ENCODE assay signal across 16 cellular contexts in the genomic region with DNA sequence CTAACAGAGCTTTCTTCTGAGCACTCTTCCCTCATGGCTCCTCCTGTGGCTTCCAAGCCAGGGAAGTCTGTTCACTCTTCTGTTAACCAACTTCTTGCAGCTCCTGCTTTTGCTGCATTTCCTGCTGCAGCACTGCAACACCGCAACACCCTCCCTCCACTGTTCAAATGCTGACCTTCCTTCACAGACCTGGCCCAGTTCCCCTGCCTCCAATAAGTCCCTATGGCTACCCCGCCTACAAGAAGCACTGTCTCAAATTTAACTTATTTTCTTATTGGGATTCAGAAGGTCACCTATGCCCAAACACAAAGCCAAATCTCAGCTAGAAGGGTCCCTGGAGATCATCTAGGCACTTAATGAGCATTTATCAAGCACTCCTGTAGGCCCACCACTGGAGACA. TPM values are rescaled to one million over a fixed set of nuclear protein-coding genes. Genes with fewer than 3 reads are reported as not detected.
DNase-seq lines count a peak whose midpoint lies in the region; ATAC-seq and TF ChIP-seq lines count a peak whose summit lies in the region.
"Had no signal": no experiment of that assay in that cellular context is flagged by ENCODE, and none has a peak within 500 bp of the region (broad histone marks: within the 10 kb centered on the region; RNA-seq: fewer than 3 reads in every experiment).

No MANE protein-coding gene starts in this region.

- peaks cover 71% of the 10 kb centered on the region for H3K36me3 ChIP-seq in DND-41 (ENCODE audit: insufficient read depth, low read length)
- H3K36me3 ChIP-seq in tibial nerve = peaks cover 0 to 32% (median 0%) of the 10 kb centered on the region in 3 donors

- H3K4me1 Mint-ChIP-seq in CD14-positive monocyte = peaks cover 73% of the 10 kb centered on the region
- peaks cover 38% of the 10 kb centered on the region for H3K4me1 Mint-ChIP-seq in activated T-helper 2 cell treated with anti-CD3 and anti-CD28 coated beads, Interferon-gamma antibody, Interleukin-2, Interleukin-4, amounts not matched to agents 10 μg/mL and 5 μg/mL and 100 μg/mL, durations not matched to agents 14 hours and 24 hours and 36 hours (ENCODE audit: low read depth)
- H3K4me1 Mint-ChIP-seq in nephron = peaks cover 27% of the 10 kb centered on the region
- H3K4me1 Mint-ChIP-seq in WTC11 = peaks cover 13% of the 10 kb centered on the region

- DNase-seq in CD14-positive monocyte (ENCODE audit: low spot score) (no peak), DND-41 (no peak), tibial nerve (ENCODE audit: low spot score in 2 of 2) (no peak), WTC11 (ENCODE audit: low spot score) (no peak)
- no peak for DNase-seq in activated T-helper 2 cell treated with anti-CD3 and anti-CD28 coated beads, Interferon-gamma antibody, Interleukin-2, Interleukin-4, amounts not matched to agents 10 μg/mL and 5 μg/mL and 100 μg/mL, durations not matched to agents 14 hours and 24 hours and 36 hours (ENCODE audit: low spot score)
- DNase-seq: head of caudate nucleus, NCI-H1092, OCI-M1 had no signal

- H3K4me3 ChIP-seq in DND-41 (ENCODE audit: low read depth in 1 of 2, low read length in 2 of 2) = no peak overlapping the region
- H3K4me3 ChIP-seq in tibial nerve = no peak overlapping the region

- no peak for TF ChIP-seq POLR2A in tibial nerve (IDR thresholded peaks at IDR 0.05)

- POLR2A ChIA-PET in WTC11 (lab: Charles Lee) = no interaction called here

- ATAC-seq in DND-41 (ENCODE audit: insufficient read depth, low read depth) (no peak), GM21528 (IDR thresholded peaks at IDR 0.05; ENCODE audit: low FRiP score, unreplicated experiment) (no peak), WTC11 (no peak)
- ATAC-seq: activated CD4-positive, CD25-positive, alpha-beta regulatory T cell treated with anti-CD3 and anti-CD28 coated beads, Interleukin-2, amount 50 U/mL, for 24 hours had no signal

- no peak for TF ChIP-seq EP300 in tibial nerve (IDR thresholded peaks at IDR 0.05)

- H3K9me3 Mint-ChIP-seq in CD14-positive monocyte (peaks cover 0 to 1% (median 0%) of the 10 kb centered on the region in 7 donors), nephron (no peaks in the 10 kb centered on the region), WTC11 (no peaks in the 10 kb centered on the region)
- H3K9me3 Mint-ChIP-seq in activated T-helper 2 cell treated with anti-CD3 and anti-CD28 coated beads, Interferon-gamma antibody, Interleukin-2, Interleukin-4, amounts not matched to agents 10 μg/mL and 5 μg/mL and 100 μg/mL, durations not matched to agents 14 hours and 24 hours and 36 hours = no peaks in the 10 kb centered on the region

- 76 to 87% methylated on average over 2 of the region's 2 CpGs for WGBS in tibial nerve, 2 donors

- H3K9me3 ChIP-seq in DND-41 (ENCODE audit: insufficient read depth, low read length, severe bottlenecking) (no peaks in the 10 kb centered on the region), tibial nerve (no peaks in the 10 kb centered on the region)

- no peaks in the 10 kb centered on the region for H3K27me3 ChIP-seq in DND-41 (ENCODE audit: insufficient read depth, low read length, poor library complexity)
- no peaks in the 10 kb centered on the region for H3K27me3 ChIP-seq in tibial nerve

- H3K79me2 ChIP-seq in DND-41 (ENCODE audit: insufficient read depth, low read length) = peaks cover 50% of the 10 kb centered on the region

- intact Hi-C loops in CD14-positive monocyte (cut with micrococcal nuclease) = loop anchor here in 1 of 2 donors (5.0 kb wide), 1 partner anchor 155 kb away; no protein-coding TSS in a partner anchor
- intact Hi-C loops in activated T-helper 2 cell treated with anti-CD3 and anti-CD28 coated beads, Interferon-gamma antibody, Interleukin-2, Interleukin-4, amounts not matched to agents 10 μg/mL and 5 μg/mL and 100 μg/mL, durations not matched to agents 14 hours and 24 hours and 36 hours (cut with micrococcal nuclease) = loop anchor here (5.0 kb wide), 1 partner anchor 325 kb away; a partner anchor contains a TSS

- H3K4me3 Mint-ChIP-seq in CD14-positive monocyte (peak overlapping the region in 1 of 2 donors; percentile 61), nephron (peak overlapping the region; percentile 4 to 54 (median 47)), WTC11 (no peak overlapping the region)
- peak overlapping the region; percentile 11 for H3K4me3 Mint-ChIP-seq in activated T-helper 2 cell treated with anti-CD3 and anti-CD28 coated beads, Interferon-gamma antibody, Interleukin-2, Interleukin-4, amounts not matched to agents 10 μg/mL and 5 μg/mL and 100 μg/mL, durations not matched to agents 14 hours and 24 hours and 36 hours (ENCODE audit: low read depth)

- no peak overlapping the region for H2AFZ ChIP-seq in DND-41 (ENCODE audit: low read depth, low read length)

- H3K4me2 ChIP-seq in DND-41 (ENCODE audit: insufficient read depth, low read length) = peak overlapping the region; percentile 99

- H3K27ac ChIP-seq in DND-41 (ENCODE audit: low read length) = no peak overlapping the region
- H3K27ac ChIP-seq in tibial nerve = peak overlapping the region in 1 of 4 donors; percentile 100

- H3K27ac Mint-ChIP-seq in CD14-positive monocyte (peak overlapping the region; percentile 57 to 98 (median 87)), nephron (peak overlapping the region in 1 of 3 experiments; percentile 4), WTC11 (no peak overlapping the region)
- peak overlapping the region; percentile 62 for H3K27ac Mint-ChIP-seq in activated T-helper 2 cell treated with anti-CD3 and anti-CD28 coated beads, Interferon-gamma antibody, Interleukin-2, Interleukin-4, amounts not matched to agents 10 μg/mL and 5 μg/mL and 100 μg/mL, durations not matched to agents 14 hours and 24 hours and 36 hours

- H4K20me1 ChIP-seq in DND-41 (ENCODE audit: insufficient read depth, low read length) = peaks cover 64% of the 10 kb centered on the region

- TF ChIP-seq CTCF in CD14-positive monocyte (IDR thresholded peaks at IDR 0.05) (no peak), DND-41 (IDR thresholded peaks at IDR 0.05; ENCODE audit: borderline replicate concordance, extremely low read depth, low read length, poor library complexity, severe bottlenecking) (no peak), nephron (IDR thresholded peaks at IDR 0.05; ENCODE audit: unreplicated experiment in 3 of 3) (no peak), tibial nerve (IDR thresholded peaks at IDR 0.05) (no peak), WTC11 (IDR thresholded peaks at IDR 0.05) (no peak)

- no peak overlapping the region for H3K9ac ChIP-seq in DND-41 (ENCODE audit: low read depth, low read length)

- H3K36me3 Mint-ChIP-seq in CD14-positive monocyte (peaks cover 36 to 45% of the 10 kb centered on the region in 2 donors), nephron (ENCODE audit: low read depth) (peaks cover 11% of the 10 kb centered on the region), WTC11 (peaks cover 9% of the 10 kb centered on the region)
- peaks cover 55% of the 10 kb centered on the region for H3K36me3 Mint-ChIP-seq in activated T-helper 2 cell treated with anti-CD3 and anti-CD28 coated beads, Interferon-gamma antibody, Interleukin-2, Interleukin-4, amounts not matched to agents 10 μg/mL and 5 μg/mL and 100 μg/mL, durations not matched to agents 14 hours and 24 hours and 36 hours (ENCODE audit: low read depth)

- H3K27me3 Mint-ChIP-seq in CD14-positive monocyte (ENCODE audit: low read depth in 3 of 3) = peaks cover 0 to 7% (median 0%) of the 10 kb centered on the region in 3 donors
- no peaks in the 10 kb centered on the region for H3K27me3 Mint-ChIP-seq in activated T-helper 2 cell treated with anti-CD3 and anti-CD28 coated beads, Interferon-gamma antibody, Interleukin-2, Interleukin-4, amounts not matched to agents 10 μg/mL and 5 μg/mL and 100 μg/mL, durations not matched to agents 14 hours and 24 hours and 36 hours (ENCODE audit: low read depth)
- no peaks in the 10 kb centered on the region for H3K27me3 Mint-ChIP-seq in nephron (ENCODE audit: low read depth)
- no peaks in the 10 kb centered on the region for H3K27me3 Mint-ChIP-seq in WTC11 (ENCODE audit: low read depth)

- H3K4me1 ChIP-seq in DND-41 (ENCODE audit: insufficient read depth, low read length) (peaks cover 37% of the 10 kb centered on the region), tibial nerve (peaks cover 0 to 91% (median 34%) of the 10 kb centered on the region in 4 donors)

- CTCF ChIA-PET in WTC11 (lab: Charles Lee) = no interaction called here

TF ChIP-seq in WTC11, 78 proteins besides CTCF, POLR2A, EP300 and RAD21 (continues in another document):
- TF ChIP-seq FOXK1 (CRISPR knock-in tag; IDR thresholded peaks at IDR 0.05) (no peak), SMAD3 (CRISPR knock-in tag; IDR thresholded peaks at IDR 0.05; ENCODE audit: borderline replicate concordance) (no peak), ZNF232 (CRISPR knock-in tag; IDR thresholded peaks at IDR 0.05) (no peak)
- TF ChIP-seq, protein P1, sequence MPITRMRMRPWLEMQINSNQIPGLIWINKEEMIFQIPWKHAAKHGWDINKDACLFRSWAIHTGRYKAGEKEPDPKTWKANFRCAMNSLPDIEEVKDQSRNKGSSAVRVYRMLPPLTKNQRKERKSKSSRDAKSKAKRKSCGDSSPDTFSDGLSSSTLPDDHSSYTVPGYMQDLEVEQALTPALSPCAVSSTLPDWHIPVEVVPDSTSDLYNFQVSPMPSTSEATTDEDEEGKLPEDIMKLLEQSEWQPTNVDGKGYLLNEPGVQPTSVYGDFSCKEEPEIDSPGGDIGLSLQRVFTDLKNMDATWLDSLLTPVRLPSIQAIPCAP (CRISPR knock-in tag; IDR thresholded peaks at IDR 0.05) = no peak
- TF ChIP-seq, protein P2, sequence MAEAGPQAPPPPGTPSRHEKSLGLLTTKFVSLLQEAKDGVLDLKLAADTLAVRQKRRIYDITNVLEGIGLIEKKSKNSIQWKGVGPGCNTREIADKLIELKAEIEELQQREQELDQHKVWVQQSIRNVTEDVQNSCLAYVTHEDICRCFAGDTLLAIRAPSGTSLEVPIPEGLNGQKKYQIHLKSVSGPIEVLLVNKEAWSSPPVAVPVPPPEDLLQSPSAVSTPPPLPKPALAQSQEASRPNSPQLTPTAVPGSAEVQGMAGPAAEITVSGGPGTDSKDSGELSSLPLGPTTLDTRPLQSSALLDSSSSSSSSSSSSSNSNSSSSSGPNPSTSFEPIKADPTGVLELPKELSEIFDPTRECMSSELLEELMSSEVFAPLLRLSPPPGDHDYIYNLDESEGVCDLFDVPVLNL (CRISPR knock-in tag; IDR thresholded peaks at IDR 0.05; ENCODE audit: borderline replicate concordance, low read depth) = no peak

RNA-seq across cellular contexts. Expression of a gene that starts 44.6 kb away (rescaled TPM):
- 10 to 100 TPM; 35.3 to 42.3 TPM for polyA plus RNA-seq in CD14-positive monocyte
- 59.1 and 63.2 TPM in 2 replicates for total RNA-seq in activated T-helper 2 cell treated with anti-CD3 and anti-CD28 coated beads, Interferon-gamma antibody, Interleukin-2, Interleukin-4, amounts not matched to agents 10 μg/mL and 5 μg/mL and 100 μg/mL, durations not matched to agents 14 hours and 24 hours and 36 hours
- total RNA-seq in tibial nerve (10 to 100 TPM; 56.7 to 78.9 (median 70.5) TPM), WTC11 (2021) (28.4 to 35.5 TPM (median 32.3 TPM) in 3 replicates)

RNA-seq across cellular contexts. Expression of a gene that starts 53.5 kb away (rescaled TPM):
- not detected for polyA plus RNA-seq in CD14-positive monocyte
- not detected in 2 replicates for total RNA-seq in activated T-helper 2 cell treated with anti-CD3 and anti-CD28 coated beads, Interferon-gamma antibody, Interleukin-2, Interleukin-4, amounts not matched to agents 10 μg/mL and 5 μg/mL and 100 μg/mL, durations not matched to agents 14 hours and 24 hours and 36 hours
- 1 to 10 TPM in 1 of 4 donors, under 1 TPM in 2, not detected in 1; 0.20 to 1.0 (median 0.60) TPM for total RNA-seq in tibial nerve
- total RNA-seq in WTC11 (2021) = 0.13 to 0.16 TPM (median 0.16 TPM) in 3 replicates
- total RNA-seq: chondrocyte, epithelial cell of proximal tubule, G401, kidney epithelial cell, mononuclear cell had no signal
